ENCODE assay signal across 11 cellular contexts in genomic region chr5:159297300-159297699, GRCh38. TPM values are rescaled to one million over a fixed set of nuclear protein-coding genes. Genes with fewer than 3 reads are reported as not detected.
DNase-seq lines count a peak whose midpoint lies in the region; ATAC-seq, FAIRE-seq and TF ChIP-seq lines count a peak whose summit lies in the region.
"Not testable (repeated sequence)": the region's sequence is repeated elsewhere in the genome, so short reads cannot be mapped to it uniquely, and the experiment has no call there.
"Had no signal": no experiment of that assay in that cellular context is flagged by ENCODE, and none has a peak within 500 bp of the region (broad histone marks: within the 10 kb centered on the region; RNA-seq: fewer than 3 reads in every experiment).

No MANE protein-coding gene starts in this region.

- H3K79me2 ChIP-seq in K562 (ENCODE audit: control insufficient read depth, insufficient read depth, low read length) = not testable (repeated sequence)

- H3K27me3 ChIP-seq in K562 (ENCODE audit: control insufficient read depth in 2 of 2, insufficient read depth in 2 of 2, low read length in 2 of 2) = peaks cover 3 to 17% of the 10 kb centered on the region in 2 experiments; a peak in 3 of 5 replicates

- CTCF ChIA-PET in K562 (lab: Yijun Ruan, JAX; ENCODE audit: low intra/inter-chr PET ratio) = not testable (repeated sequence)

- H3K4me1 ChIP-seq in K562 (replicated peaks in 1 of 2; ENCODE audit: control insufficient read depth in 2 of 2, insufficient read depth in 2 of 2, low read length in 2 of 2) = not testable (repeated sequence)

- TF ChIP-seq EP300 in K562 (IDR thresholded peaks at IDR 0.05; ENCODE audit: low read length) = not testable (repeated sequence)

- not testable (repeated sequence) for H3K4me2 ChIP-seq in K562 (ENCODE audit: insufficient read depth, low read length)

- H3K9me1 ChIP-seq in K562 (ENCODE audit: control insufficient read depth, insufficient read depth, low read length) = not testable (repeated sequence)

- not testable (repeated sequence) for H3K4me3 ChIP-seq in K562

- FAIRE-seq in K562 (lab: Jason Lieb, UNC) = not testable (repeated sequence)

- 0% methylated on average over 2 of the region's 5 CpGs for WGBS in K562 (ENCODE audit: insufficient coverage, low coverage, missing lambda C conversion rate)

- not testable (repeated sequence) for TF ChIP-seq POLR2A in K562 (conservative IDR thresholded peaks at IDR 0.05)

- H4K20me1 ChIP-seq in K562 (replicated peaks; ENCODE audit: control insufficient read depth, insufficient read depth, low read length) = not testable (repeated sequence)

- not testable (repeated sequence) for H2AFZ ChIP-seq in K562 (ENCODE audit: low read depth, low read length)

- TF ChIP-seq RAD21 in K562 (CRISPR knock-in tag; conservative IDR thresholded peaks at IDR 0.05 in 1 of 2, IDR thresholded peaks at IDR 0.05 in 1 of 2) = not testable (repeated sequence)

- POLR2A ChIA-PET in K562 (lab: Yijun Ruan, JAX) = not testable (repeated sequence)

- H3K36me3 ChIP-seq in K562 (ENCODE audit: control insufficient read depth, insufficient read depth, low read length) = not testable (repeated sequence)

- H3K9me3 ChIP-seq in K562 (replicated peaks; ENCODE audit: control insufficient read depth, insufficient read depth, low read depth, low read length) = not testable (repeated sequence)

- intact Hi-C loops in K562 (cut with micrococcal nuclease) = not testable (repeated sequence)

- H3K9ac ChIP-seq in K562 (ENCODE audit: insufficient read depth in 1 of 2, low read depth in 2 of 2, low read length in 2 of 2) = not testable (repeated sequence)

- not testable (repeated sequence) for BruUV-seq in K562 (replicated peaks; lab: Mats Ljungman, UMichigan)

- in situ Hi-C loops in K562 (cut with MboI) = not testable (repeated sequence)

- not testable (repeated sequence) for ATAC-seq in K562

- not testable (repeated sequence) for H3K27ac ChIP-seq in K562 (ENCODE audit: extremely low read depth, low read depth, low read length)

- DNase-seq in K562 (ENCODE audit: extremely low read depth in 1 of 4, low spot score in 3 of 4) = not testable (repeated sequence)

- TF ChIP-seq CTCF in K562 (IDR thresholded peaks at IDR 0.05 in 2 of 3, conservative IDR thresholded peaks at IDR 0.05 in 1 of 3; ENCODE audit: insufficient read depth in 2 of 3, low read depth in 1 of 3, low read length in 3 of 3) = not testable (repeated sequence)

TF ChIP-seq in K562, 482 proteins besides CTCF, POLR2A, EP300 and RAD21:
- TF ChIP-seq ZNF431 (CRISPR knock-in tag; IDR thresholded peaks at IDR 0.05) (peak; percentile 97), ZFP36 (IDR thresholded peaks at IDR 0.05; ENCODE audit: low read depth, low read length, partially characterized antibody) (peak; percentile 16), TRIM24 (IDR thresholded peaks at IDR 0.05) (peak in 1 of 2 experiments; percentile 9; a peak in 1 of 4 replicates), ZNF766 (CRISPR knock-in tag; conservative IDR thresholded peaks at IDR 0.05) (0 out of 2 replicates have a peak, but pooled peaks have one; percentile 45)

RNA-seq across cellular contexts. Expression of gene IL12B, which starts 33.0 kb away (rescaled TPM):
- total RNA-seq in K562 (2011; cell fraction: chromatin; rRNA removed; ENCODE audit: low replicate concordance) = not detected in 2 replicates
- total RNA-seq in K562 (2011; cell fraction: nucleolus; rRNA removed) = not detected in 2 replicates
- total RNA-seq in K562 (2011; cell fraction: nucleoplasm; rRNA removed) = not detected in 2 replicates
- total RNA-seq in K562 (2014; rRNA removed) = not detected in 2 replicates
- not detected in 2 replicates for total RNA-seq in K562 (2014; rRNA removed; fragmentation: Illumina TruSeq; extraction: Trizol)
- total RNA-seq in K562 (2015; rRNA removed; fragmentation: Illumina TruSeq; extraction: Trizol) = not detected in 2 replicates
- not detected in 2 replicates for total RNA-seq in K562 (2021)
- polyA plus RNA-seq in K562 (2011; rRNA removed) = not detected in 2 replicates
- polyA plus RNA-seq in K562 (2011; cell fraction: cytosol; rRNA removed) = not detected in 2 replicates
- polyA plus RNA-seq in K562 (2011; cell fraction: nucleus; rRNA removed) = not detected in 2 replicates
- not detected in 2 replicates for polyA plus RNA-seq in K562 (2012)
- not detected in 2 replicates for polyA plus RNA-seq in K562 (2014; fragmentation: Illumina TruSeq; extraction: Trizol)
- not detected for polyA plus RNA-seq in K562 (2014; fragmentation: Nextera tagmentation; extraction: Ambion mirVana)
- polyA plus RNA-seq in K562 (2014; rRNA removed) = not detected in 2 replicates
- not detected in 2 replicates for polyA minus RNA-seq in K562 (2011; rRNA and poly(A)+ RNA removed)
- not detected in 2 replicates for polyA minus RNA-seq in K562 (2011; cell fraction: cytosol; rRNA and poly(A)+ RNA removed)
- not detected in 2 replicates for polyA minus RNA-seq in K562 (2011; cell fraction: nucleus; rRNA and poly(A)+ RNA removed)
- total RNA-seq: A172; A673; Caco-2; Calu3; CD4-positive, alpha-beta memory T cell; CD4-positive, alpha-beta T cell; CD4-positive, CD25-positive, alpha-beta regulatory T cell; CD8-positive, alpha-beta memory T cell; CD8-positive, alpha-beta T cell had no signal
- polyA plus RNA-seq: CD14-positive monocyte; CD4-positive, alpha-beta memory T cell; CD4-positive, CD25-positive, alpha-beta regulatory T cell; CD8-positive, alpha-beta memory T cell had no signal

RNA-seq across cellular contexts. Expression of gene UBLCP1, which starts 34.2 kb away (rescaled TPM):
- total RNA-seq in K562 (2011; cell fraction: chromatin; rRNA removed; ENCODE audit: low replicate concordance) = 3.5 and 7.0 TPM in 2 replicates
- 1.7 and 2.9 TPM in 2 replicates for total RNA-seq in K562 (2011; cell fraction: nucleolus; rRNA removed)
- total RNA-seq in K562 (2011; cell fraction: nucleoplasm; rRNA removed) = 3.9 and 8.0 TPM in 2 replicates
- 18.8 and 19.3 TPM in 2 replicates for total RNA-seq in K562 (2014; rRNA removed)
- total RNA-seq in K562 (2014; rRNA removed; fragmentation: Illumina TruSeq; extraction: Trizol) = 35.1 and 41.7 TPM in 2 replicates
- total RNA-seq in K562 (2015; rRNA removed; fragmentation: Illumina TruSeq; extraction: Trizol) = 33.4 and 36.9 TPM in 2 replicates
- total RNA-seq in K562 (2021) = 21.6 and 22.1 TPM in 2 replicates
- polyA plus RNA-seq in K562 (2011; rRNA removed) = 18.5 and 28.5 TPM in 2 replicates
- 2.9 and 7.9 TPM in 2 replicates for polyA plus RNA-seq in K562 (2011; cell fraction: cytosol; rRNA removed)
- polyA plus RNA-seq in K562 (2011; cell fraction: nucleus; rRNA removed) = 3.1 and 3.7 TPM in 2 replicates
- polyA plus RNA-seq in K562 (2012) = 27.6 and 38.2 TPM in 2 replicates
- 33.2 and 39.8 TPM in 2 replicates for polyA plus RNA-seq in K562 (2014; fragmentation: Illumina TruSeq; extraction: Trizol)
- polyA plus RNA-seq in K562 (2014; fragmentation: Nextera tagmentation; extraction: Ambion mirVana) = 10 to 100 TPM; 22.0 to 30.2 TPM
- 29.8 and 32.1 TPM in 2 replicates for polyA plus RNA-seq in K562 (2014; rRNA removed)
- polyA minus RNA-seq in K562 (2011; rRNA and poly(A)+ RNA removed) = 12.8 and 13.2 TPM in 2 replicates
- polyA minus RNA-seq in K562 (2011; cell fraction: cytosol; rRNA and poly(A)+ RNA removed) = 4.3 and 6.9 TPM in 2 replicates
- polyA minus RNA-seq in K562 (2011; cell fraction: nucleus; rRNA and poly(A)+ RNA removed) = 4.3 and 6.6 TPM in 2 replicates
